ENCODE assay signal across 13 cellular contexts in genomic region chr4:70372760-70373159, GRCh38. TPM values are rescaled to one million over a fixed set of nuclear protein-coding genes. Genes with fewer than 3 reads are reported as not detected.
"Had no signal": no experiment of that assay in that cellular context is flagged by ENCODE, and none has a peak within 500 bp of the region (broad histone marks: within the 10 kb centered on the region; RNA-seq: fewer than 3 reads in every experiment).

No MANE protein-coding gene starts in this region.

- H3K9ac ChIP-seq: KMS-11 had no signal

- H3K4me1 Mint-ChIP-seq: IgD-negative memory B cell had no signal

- DNase-seq: GOT3, H7, HFFc6, Karpas-422, KBM-7 had no signal

- H3K27ac ChIP-seq: HL-60, KMS-11 had no signal

- H3K36me3 Mint-ChIP-seq: IgD-negative memory B cell had no signal

- ATAC-seq: HCT116, HepG2 had no signal

- H3K4me3 Mint-ChIP-seq: HFFc6, IgD-negative memory B cell had no signal

- H3K4me1 ChIP-seq: HAP-1 had no signal

- H3K4me3 ChIP-seq: HAP-1 had no signal

- H3K4me2 ChIP-seq: KMS-11 had no signal

- H3K36me3 ChIP-seq: HAP-1 had no signal

- H3K27ac Mint-ChIP-seq: HFFc6, IgD-negative memory B cell had no signal

- H3K9me3 ChIP-seq: HAP-1 had no signal

RNA-seq across cellular contexts. Expression of gene SMR3B, which starts 10.2 kb away (rescaled TPM):
- total RNA-seq: H4, H7, HepG2, HFFc6, HT1080 had no signal

RNA-seq across cellular contexts. Expression of gene SMR3A, which starts 12.2 kb away (rescaled TPM):
- total RNA-seq: H4, H7, HepG2, HFFc6, HT1080 had no signal

RNA-seq across cellular contexts. Expression of gene OPRPN, which starts 25.0 kb away (rescaled TPM):
- total RNA-seq: H4, H7, HepG2, HFFc6, HT1080 had no signal

RNA-seq across cellular contexts. Expression of gene CABS1, which starts 38.0 kb away (rescaled TPM):
- total RNA-seq: H4, H7, HepG2, HFFc6, HT1080 had no signal
